1 cellular context compared by ENCODE assay signal in the genomic region with DNA sequence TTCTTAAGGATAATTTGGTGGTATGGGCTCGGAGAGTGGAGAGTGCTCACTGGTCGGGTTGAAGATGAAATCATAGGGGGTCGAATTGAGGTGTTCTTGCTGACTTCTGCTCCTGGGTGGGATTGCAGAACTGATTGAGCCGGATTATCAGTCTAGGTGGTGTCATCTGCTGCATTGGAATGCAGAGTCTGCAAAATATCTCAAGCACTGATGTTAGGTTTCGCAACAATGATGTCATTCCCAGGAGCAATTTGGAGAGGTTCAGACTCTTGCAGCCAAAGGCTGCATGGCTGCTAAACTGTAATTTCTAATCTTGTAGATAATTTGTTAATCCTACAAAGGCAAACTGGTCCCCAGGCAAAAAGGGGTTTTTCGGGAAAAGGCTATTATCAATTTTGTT.
TF ChIP-seq lines count a peak whose summit lies in the region.

No MANE protein-coding gene starts in this region.

TF ChIP-seq in GM23338, 12 proteins besides CTCF, POLR2A, EP300 and RAD21 (continued from another document):
- TF ChIP-seq, protein P1, sequence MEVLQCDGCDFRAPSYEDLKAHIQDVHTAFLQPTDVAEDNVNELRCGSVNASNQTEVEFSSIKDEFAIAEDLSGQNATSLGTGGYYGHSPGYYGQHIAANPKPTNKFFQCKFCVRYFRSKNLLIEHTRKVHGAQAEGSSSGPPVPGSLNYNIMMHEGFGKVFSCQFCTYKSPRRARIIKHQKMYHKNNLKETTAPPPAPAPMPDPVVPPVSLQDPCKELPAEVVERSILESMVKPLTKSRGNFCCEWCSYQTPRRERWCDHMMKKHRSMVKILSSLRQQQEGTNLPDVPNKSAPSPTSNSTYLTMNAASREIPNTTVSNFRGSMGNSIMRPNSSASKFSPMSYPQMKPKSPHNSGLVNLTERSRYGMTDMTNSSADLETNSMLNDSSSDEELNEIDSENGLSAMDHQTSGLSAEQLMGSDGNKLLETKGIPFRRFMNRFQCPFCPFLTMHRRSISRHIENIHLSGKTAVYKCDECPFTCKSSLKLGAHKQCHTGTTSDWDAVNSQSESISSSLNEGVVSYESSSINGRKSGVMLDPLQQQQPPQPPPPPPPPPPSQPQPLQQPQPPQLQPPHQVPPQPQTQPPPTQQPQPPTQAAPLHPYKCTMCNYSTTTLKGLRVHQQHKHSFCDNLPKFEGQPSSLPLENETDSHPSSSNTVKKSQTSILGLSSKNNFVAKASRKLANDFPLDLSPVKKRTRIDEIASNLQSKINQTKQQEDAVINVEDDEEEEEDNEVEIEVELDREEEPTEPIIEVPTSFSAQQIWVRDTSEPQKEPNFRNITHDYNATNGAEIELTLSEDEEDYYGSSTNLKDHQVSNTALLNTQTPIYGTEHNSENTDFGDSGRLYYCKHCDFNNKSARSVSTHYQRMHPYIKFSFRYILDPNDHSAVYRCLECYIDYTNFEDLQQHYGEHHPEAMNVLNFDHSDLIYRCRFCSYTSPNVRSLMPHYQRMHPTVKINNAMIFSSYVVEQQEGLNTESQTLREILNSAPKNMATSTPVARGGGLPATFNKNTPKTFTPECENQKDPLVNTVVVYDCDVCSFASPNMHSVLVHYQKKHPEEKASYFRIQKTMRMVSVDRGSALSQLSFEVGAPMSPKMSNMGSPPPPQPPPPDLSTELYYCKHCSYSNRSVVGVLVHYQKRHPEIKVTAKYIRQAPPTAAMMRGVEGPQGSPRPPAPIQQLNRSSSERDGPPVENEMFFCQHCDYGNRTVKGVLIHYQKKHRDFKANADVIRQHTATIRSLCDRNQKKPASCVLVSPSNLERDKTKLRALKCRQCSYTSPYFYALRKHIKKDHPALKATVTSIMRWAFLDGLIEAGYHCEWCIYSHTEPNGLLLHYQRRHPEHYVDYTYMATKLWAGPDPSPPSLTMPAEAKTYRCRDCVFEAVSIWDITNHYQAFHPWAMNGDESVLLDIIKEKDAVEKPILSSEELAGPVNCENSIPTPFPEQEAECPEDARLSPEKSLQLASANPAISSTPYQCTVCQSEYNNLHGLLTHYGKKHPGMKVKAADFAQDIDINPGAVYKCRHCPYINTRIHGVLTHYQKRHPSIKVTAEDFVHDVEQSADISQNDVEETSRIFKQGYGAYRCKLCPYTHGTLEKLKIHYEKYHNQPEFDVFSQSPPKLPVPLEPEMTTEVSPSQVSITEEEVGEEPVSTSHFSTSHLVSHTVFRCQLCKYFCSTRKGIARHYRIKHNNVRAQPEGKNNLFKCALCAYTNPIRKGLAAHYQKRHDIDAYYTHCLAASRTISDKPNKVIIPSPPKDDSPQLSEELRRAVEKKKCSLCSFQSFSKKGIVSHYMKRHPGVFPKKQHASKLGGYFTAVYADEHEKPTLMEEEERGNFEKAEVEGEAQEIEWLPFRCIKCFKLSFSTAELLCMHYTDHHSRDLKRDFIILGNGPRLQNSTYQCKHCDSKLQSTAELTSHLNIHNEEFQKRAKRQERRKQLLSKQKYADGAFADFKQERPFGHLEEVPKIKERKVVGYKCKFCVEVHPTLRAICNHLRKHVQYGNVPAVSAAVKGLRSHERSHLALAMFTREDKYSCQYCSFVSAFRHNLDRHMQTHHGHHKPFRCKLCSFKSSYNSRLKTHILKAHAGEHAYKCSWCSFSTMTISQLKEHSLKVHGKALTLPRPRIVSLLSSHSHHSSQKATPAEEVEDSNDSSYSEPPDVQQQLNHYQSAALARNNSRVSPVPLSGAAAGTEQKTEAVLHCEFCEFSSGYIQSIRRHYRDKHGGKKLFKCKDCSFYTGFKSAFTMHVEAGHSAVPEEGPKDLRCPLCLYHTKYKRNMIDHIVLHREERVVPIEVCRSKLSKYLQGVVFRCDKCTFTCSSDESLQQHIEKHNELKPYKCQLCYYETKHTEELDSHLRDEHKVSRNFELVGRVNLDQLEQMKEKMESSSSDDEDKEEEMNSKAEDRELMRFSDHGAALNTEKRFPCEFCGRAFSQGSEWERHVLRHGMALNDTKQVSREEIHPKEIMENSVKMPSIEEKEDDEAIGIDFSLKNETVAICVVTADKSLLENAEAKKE (CRISPR knock-in tag; IDR thresholded peaks at IDR 0.05), result no peak
- TF ChIP-seq EZH2 (IDR thresholded peaks at IDR 0.05; ENCODE audit: low read depth, unreplicated experiment) (no peak), STAT1 (IDR thresholded peaks at IDR 0.05; ENCODE audit: unreplicated experiment) (no peak)
